1 cellular context compared by ENCODE assay signal in the genomic region with DNA sequence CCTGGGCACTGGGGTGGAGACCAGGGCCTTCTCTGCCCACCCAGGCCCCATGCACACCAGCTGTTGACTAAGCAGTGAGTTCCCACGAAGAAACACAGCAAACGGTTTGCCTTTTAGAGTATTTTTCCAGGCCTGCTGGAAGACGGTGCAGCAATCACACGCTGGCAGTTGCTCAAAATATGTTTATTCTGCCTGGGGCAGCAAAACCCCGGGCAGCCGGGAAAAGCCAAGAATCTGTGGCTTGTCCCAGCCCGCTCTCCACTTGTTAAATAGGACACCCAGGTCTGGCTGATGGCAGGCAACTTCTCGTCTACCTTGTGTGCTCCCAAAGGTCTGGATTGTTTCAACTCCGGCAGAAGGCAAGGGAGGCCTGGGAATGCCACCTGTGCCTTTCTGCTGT.
TF ChIP-seq lines count a peak whose summit lies in the region.

No MANE protein-coding gene starts in this region.

TF ChIP-seq in IMR-90, 13 proteins besides CTCF, POLR2A, EP300 and RAD21:
- TF ChIP-seq, protein P1, sequence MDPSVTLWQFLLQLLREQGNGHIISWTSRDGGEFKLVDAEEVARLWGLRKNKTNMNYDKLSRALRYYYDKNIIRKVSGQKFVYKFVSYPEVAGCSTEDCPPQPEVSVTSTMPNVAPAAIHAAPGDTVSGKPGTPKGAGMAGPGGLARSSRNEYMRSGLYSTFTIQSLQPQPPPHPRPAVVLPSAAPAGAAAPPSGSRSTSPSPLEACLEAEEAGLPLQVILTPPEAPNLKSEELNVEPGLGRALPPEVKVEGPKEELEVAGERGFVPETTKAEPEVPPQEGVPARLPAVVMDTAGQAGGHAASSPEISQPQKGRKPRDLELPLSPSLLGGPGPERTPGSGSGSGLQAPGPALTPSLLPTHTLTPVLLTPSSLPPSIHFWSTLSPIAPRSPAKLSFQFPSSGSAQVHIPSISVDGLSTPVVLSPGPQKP (IDR thresholded peaks at IDR 0.05; ENCODE audit: borderline replicate concordance, low read depth, low read length): no peak
- TF ChIP-seq MAFK (IDR thresholded peaks at IDR 0.05; ENCODE audit: low read depth, low read length) (no peak), SMC3 (IDR thresholded peaks at IDR 0.05; ENCODE audit: low read depth, low read length) (no peak), RCOR1 (IDR thresholded peaks at IDR 0.05; ENCODE audit: insufficient replicate concordance, low read length) (no peak), FOS (IDR thresholded peaks at IDR 0.05; ENCODE audit: low read depth, low read length) (no peak), CHD1 (IDR thresholded peaks at IDR 0.05; ENCODE audit: low read depth, low read length) (no peak), MAZ (IDR thresholded peaks at IDR 0.05; ENCODE audit: borderline replicate concordance, low read depth, low read length) (no peak), CEBPB (IDR thresholded peaks at IDR 0.05; ENCODE audit: low read depth, low read length) (no peak), NFE2L2 (IDR thresholded peaks at IDR 0.05; ENCODE audit: low read depth, low read length) (no peak), RFX5 (IDR thresholded peaks at IDR 0.05; ENCODE audit: low read depth, low read length) (no peak), BHLHE40 (IDR thresholded peaks at IDR 0.05; ENCODE audit: low read depth, low read length) (no peak)
- TF ChIP-seq, protein P2, sequence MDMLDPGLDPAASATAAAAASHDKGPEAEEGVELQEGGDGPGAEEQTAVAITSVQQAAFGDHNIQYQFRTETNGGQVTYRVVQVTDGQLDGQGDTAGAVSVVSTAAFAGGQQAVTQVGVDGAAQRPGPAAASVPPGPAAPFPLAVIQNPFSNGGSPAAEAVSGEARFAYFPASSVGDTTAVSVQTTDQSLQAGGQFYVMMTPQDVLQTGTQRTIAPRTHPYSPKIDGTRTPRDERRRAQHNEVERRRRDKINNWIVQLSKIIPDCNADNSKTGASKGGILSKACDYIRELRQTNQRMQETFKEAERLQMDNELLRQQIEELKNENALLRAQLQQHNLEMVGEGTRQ (IDR thresholded peaks at IDR 0.05; ENCODE audit: low read depth, low read length): no peak
